1 cellular context compared by ENCODE assay signal in the genomic region with DNA sequence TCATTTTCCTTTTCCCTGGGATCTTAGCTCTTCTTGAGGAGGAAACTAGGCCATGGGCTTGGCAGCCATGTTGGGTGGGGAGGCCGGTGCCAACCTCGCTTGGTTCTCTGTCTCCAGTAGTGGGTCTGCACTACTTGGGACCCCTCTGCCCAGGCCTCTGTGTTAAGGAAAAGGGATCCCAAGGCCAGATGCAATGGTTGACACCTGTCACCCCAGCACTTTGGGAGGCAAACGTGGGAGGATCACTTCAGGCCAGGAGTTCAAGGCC.
TF ChIP-seq lines count a peak whose summit lies in the region.

No MANE protein-coding gene starts in this region.

TF ChIP-seq in HepG2, 621 proteins besides CTCF, POLR2A, EP300 and RAD21:
- TF ChIP-seq XBP1 (CRISPR knock-in tag; IDR thresholded peaks at IDR 0.05) (no peak), RXRA (CRISPR knock-in tag; IDR thresholded peaks at IDR 0.05) (0 out of 2 replicates have a peak, but pooled peaks have one; percentile 8), MAZ (IDR thresholded peaks at IDR 0.05; ENCODE audit: borderline replicate concordance, low read depth, low read length) (no peak), MAZ (CRISPR knock-in tag; IDR thresholded peaks at IDR 0.05; ENCODE audit: low read depth) (0 out of 2 replicates have a peak, but pooled peaks have one; percentile 6)
